8 cellular contexts compared by ENCODE assay signal in genomic region chr19:33080761-33081681, GRCh38. TPM values are rescaled to one million over a fixed set of nuclear protein-coding genes. Genes with fewer than 3 reads are reported as not detected.
DNase-seq lines count a peak whose midpoint lies in the region; ATAC-seq and TF ChIP-seq lines count a peak whose summit lies in the region.

Gene GPATCH1, plus strand, starts transcription at chr19:33081181. Its CDS starts 13 bp downstream, at chr19:33081194.

- ATAC-seq in GM18907 (IDR thresholded peaks at IDR 0.05; ENCODE audit: unreplicated experiment) (peak; percentile 90), HG03175 (IDR thresholded peaks at IDR 0.05; ENCODE audit: unreplicated experiment) (peak; percentile 86)

- DNase-seq in AG08396 (ENCODE audit: low spot score): peak; percentile 92
- DNase-seq in NCI-H446 (lab: John Stamatoyannopoulos, UW): peak; percentile 74 to 90
- peak; percentile 71 for DNase-seq in activated CD4-positive, alpha-beta T cell treated with anti-CD3 and anti-CD28 coated beads for 1 hour
- DNase-seq in cerebellum (ENCODE audit: low spot score): peak; percentile 93
- DNase-seq in kidney epithelial cell (ENCODE audit: low read depth): no peak
- peak; percentile 91 for DNase-seq in stimulated activated CD4-positive, alpha-beta T cell treated with anti-CD3 and anti-CD28 coated beads, Interleukin-15, amount 100 ng/mL, for 24 hours

- no peak for TF ChIP-seq CTCF in kidney epithelial cell (IDR thresholded peaks at IDR 0.05; ENCODE audit: insufficient read depth, low read length, poor library complexity, severe bottlenecking)

- no peaks in the 10 kb centered on the region for H3K36me3 ChIP-seq in kidney epithelial cell (ENCODE audit: control insufficient read depth, insufficient read depth, low read length)

- no peaks in the 10 kb centered on the region for H3K27me3 ChIP-seq in kidney epithelial cell (ENCODE audit: control insufficient read depth, insufficient read depth, low read length)

- H3K4me3 ChIP-seq in kidney epithelial cell (ENCODE audit: low read depth, low read length): peak within 1 kb of the TSS; percentile 99

RNA-seq across cellular contexts. Expression of gene GPATCH1, which starts in this region (rescaled TPM):
- total RNA-seq in cerebellum (10.3 TPM), kidney epithelial cell (4.2 and 6.7 TPM in 2 replicates)
